In genomic region chr15:65245096-65245849, GRCh38 we compare ENCODE assay signal across 11 cellular contexts. TPM values are rescaled to one million over a fixed set of nuclear protein-coding genes. Genes with fewer than 3 reads are reported as not detected.
DNase-seq lines count a peak whose midpoint lies in the region; ATAC-seq and TF ChIP-seq lines count a peak whose summit lies in the region.
"Had no signal": no experiment of that assay in that cellular context is flagged by ENCODE, and none has a peak within 500 bp of the region (broad histone marks: within the 10 kb centered on the region; RNA-seq: fewer than 3 reads in every experiment).

No MANE protein-coding gene starts in this region.

- H3K4me1 ChIP-seq in cardiac muscle cell (ENCODE audit: low read depth) = peaks cover 40% of the 10 kb centered on the region
- H3K4me1 ChIP-seq: thyroid gland had no signal

- peak overlapping the region; percentile 89 for H3K27ac ChIP-seq in cardiac muscle cell
- H3K27ac ChIP-seq: thyroid gland had no signal

- peak; percentile 55 for ATAC-seq in omental fat pad (ENCODE audit: low FRiP score)

- TF ChIP-seq CTCF in AG10803 (conservative IDR thresholded peaks at IDR 0.05; ENCODE audit: low read length) = no peak
- no peak for TF ChIP-seq CTCF in cardiac muscle cell (IDR thresholded peaks at IDR 0.05; ENCODE audit: low read depth, low read length)
- TF ChIP-seq CTCF in omental fat pad (IDR thresholded peaks at IDR 0.05) = no peak

- H3K9me3 ChIP-seq in cardiac muscle cell (ENCODE audit: low read depth) = no peaks in the 10 kb centered on the region
- H3K9me3 ChIP-seq: thyroid gland had no signal

- H3K4me3 ChIP-seq in AG10803 (ENCODE audit: low read length) (no peak overlapping the region), cardiac muscle cell (no peak overlapping the region)
- H3K4me3 ChIP-seq: thyroid gland had no signal

- DNase-seq in AG10803 (ENCODE audit: low read depth) (peak; percentile 44), amniotic epithelial cell (ENCODE audit: low read depth) (peak; percentile 79), cardiac muscle cell (ENCODE audit: low read depth in 1 of 2, low spot score in 1 of 2) (peak; percentile 23 to 82), omental fat pad (ENCODE audit: low spot score) (no peak), DMS153 (lab: John Stamatoyannopoulos, UW) (no peak), Ammon's horn (ENCODE audit: low spot score) (no peak), cerebellar nuclear complex (lab: John Stamatoyannopoulos, UW) (no peak)
- DNase-seq in activated CD8-positive, alpha-beta memory T cell treated with anti-CD3 and anti-CD28 coated beads, Interleukin-2, amount 50 U/mL, for 48 hours = no peak
- DNase-seq: NCI-H2227 treated with DMSO at 0.1 percent for 48 hours, thyroid gland had no signal

- no peaks in the 10 kb centered on the region for H3K36me3 ChIP-seq in cardiac muscle cell
- H3K36me3 ChIP-seq: thyroid gland had no signal

- H3K27me3 ChIP-seq in cardiac muscle cell = no peaks in the 10 kb centered on the region
- H3K27me3 ChIP-seq: thyroid gland had no signal

RNA-seq across cellular contexts. Expression of gene CILP, which starts 34.0 kb away (rescaled TPM):
- total RNA-seq in cardiac muscle cell = 0.32 and 1.0 TPM in 2 replicates
- polyA plus RNA-seq in cardiac muscle cell = 0.29 and 0.50 TPM in 2 replicates
- 100 to 1,000 TPM in 2 of 4 donors, 10 to 100 TPM in 2; 27.2 to 434 (median 75.3) TPM for total RNA-seq in omental fat pad

RNA-seq across cellular contexts. Expression of gene PARP16, which starts 41.4 kb away (rescaled TPM):
- total RNA-seq in cardiac muscle cell (13.3 and 14.2 TPM in 2 replicates), omental fat pad (10 to 100 TPM in 1 of 4 donors, 1 to 10 TPM in 3; 5.6 to 11.0 (median 7.5) TPM)
- polyA plus RNA-seq in cardiac muscle cell = 16.9 and 24.4 TPM in 2 replicates

RNA-seq across cellular contexts. Expression of gene RNU5A-1, which starts 50.6 kb away (rescaled TPM):
- total RNA-seq in cardiac muscle cell (not detected in 2 replicates), omental fat pad (not detected)
- polyA plus RNA-seq in cardiac muscle cell = not detected in 2 replicates
- total RNA-seq: A673, thyroid gland had no signal

RNA-seq across cellular contexts. Expression of gene RNU5B-1, which starts 59.2 kb away (rescaled TPM):
- total RNA-seq in cardiac muscle cell (not detected in 2 replicates), omental fat pad (not detected)
- polyA plus RNA-seq in cardiac muscle cell = not detected in 2 replicates
- total RNA-seq: A673, thyroid gland had no signal

Comparison
In these comparisons a context has a peak if more than half of its experiments do, and no peak if none do; other contexts are left out.
1. DNase-seq: peak in AG10803 (single experiment), amniotic epithelial cell (single experiment) and cardiac muscle cell (2 of 2); none in omental fat pad (single experiment), DMS153 (single experiment), activated CD8-positive, alpha-beta memory T cell treated with anti-CD3 and anti-CD28 coated beads, Interleukin-2, amount 50 U/mL, for 48 hours (single experiment), Ammon's horn (single experiment) and cerebellar nuclear complex (0 of 2).
2. RNA of gene CILP, which starts 34.0 kb away (total RNA-seq): 27.2 to 434 TPM in omental fat pad; 0.32 to 1.0 TPM in cardiac muscle cell; every median in the first group is over 10 times any median in the second.